ENCODE assay signal across 14 cellular contexts in genomic region chr6:66992660-66993059, GRCh38.
DNase-seq lines count a peak whose midpoint lies in the region; ATAC-seq and TF ChIP-seq lines count a peak whose summit lies in the region.
"Had no signal": no experiment of that assay in that cellular context is flagged by ENCODE, and none has a peak within 500 bp of the region (broad histone marks: within the 10 kb centered on the region; RNA-seq: fewer than 3 reads in every experiment).

No MANE protein-coding gene starts in this region.

- DNase-seq in right cardiac atrium = no peak
- DNase-seq in left ventricle myocardium superior = no peak
- peak; percentile 66 for DNase-seq in MM.1S
- DNase-seq in NAMALWA (ENCODE audit: low spot score) = no peak
- no peak for DNase-seq in dedifferentiated amniotic fluid mesenchymal stem cell (ENCODE audit: extremely low spot score)
- DNase-seq: 8988T; BE2C; CD4-positive, alpha-beta memory T cell; DMS79; HCEC 1CT; IMR-90 had no signal

- ATAC-seq in right cardiac atrium = no peak
- no peak for ATAC-seq in left ventricle myocardium superior
- ATAC-seq in HG02610 (IDR thresholded peaks at IDR 0.05; ENCODE audit: unreplicated experiment) = no peak

- TF ChIP-seq CTCF in MM.1S (IDR thresholded peaks at IDR 0.05; ENCODE audit: low read length) (no peak), SU-DHL-6 (IDR thresholded peaks at IDR 0.05; ENCODE audit: insufficient read depth, low read length, poor library complexity, severe bottlenecking) (no peak)

- H3K79me2 ChIP-seq in MM.1S (ENCODE audit: low read length) = no peaks in the 10 kb centered on the region
- H3K79me2 ChIP-seq in SU-DHL-6 (ENCODE audit: insufficient read depth, low read length) = no peaks in the 10 kb centered on the region

- WGBS in right cardiac atrium = 60% methylated on average over 4 of the region's 4 CpGs

- H4K20me1 ChIP-seq in MM.1S (ENCODE audit: insufficient read depth, low read length) (no peaks in the 10 kb centered on the region), SU-DHL-6 (ENCODE audit: low read depth, low read length) (no peaks in the 10 kb centered on the region)

- intact Hi-C loops in right cardiac atrium (cut with DNase I) = no loop called here
- intact Hi-C loops in left ventricle myocardium superior (cut with micrococcal nuclease) = no loop called here

- no peaks in the 10 kb centered on the region for H3K4me1 ChIP-seq in right cardiac atrium (ENCODE audit: control insufficient read depth, insufficient read depth, low read length)
- peaks cover 17% of the 10 kb centered on the region for H3K4me1 ChIP-seq in MM.1S (ENCODE audit: low read length)
- H3K4me1 ChIP-seq: BE2C had no signal

- H3K36me3 ChIP-seq in MM.1S (replicated peaks; ENCODE audit: insufficient read depth, low read length) (no peaks in the 10 kb centered on the region), SU-DHL-6 (ENCODE audit: low read length) (no peaks in the 10 kb centered on the region)
- H3K36me3 ChIP-seq: BE2C had no signal

- H2AFZ ChIP-seq in MM.1S (ENCODE audit: low read length) = peak overlapping the region; percentile 66; the same call in 1 of the 2 replicates
- H2AFZ ChIP-seq in SU-DHL-6 (ENCODE audit: low read depth, low read length, severe bottlenecking) = peak overlapping the region; percentile 1

- peak overlapping the region; percentile 11; the same call in 1 of the 2 replicates for H3K9ac ChIP-seq in MM.1S (ENCODE audit: low read length)
- no peak overlapping the region for H3K9ac ChIP-seq in SU-DHL-6 (ENCODE audit: low read length)

- no peaks in the 10 kb centered on the region for H3K27me3 ChIP-seq in right cardiac atrium (ENCODE audit: control insufficient read depth, insufficient read depth)
- no peaks in the 10 kb centered on the region for H3K27me3 ChIP-seq in MM.1S (replicated peaks; ENCODE audit: insufficient read depth, low read length)
- no peaks in the 10 kb centered on the region for H3K27me3 ChIP-seq in SU-DHL-6 (ENCODE audit: low read length)
- H3K27me3 ChIP-seq: BE2C had no signal

- H3K9me2 ChIP-seq in MM.1S (replicated peaks; ENCODE audit: insufficient read depth, low read length) = no peaks in the 10 kb centered on the region
- H3K9me2 ChIP-seq in SU-DHL-6 (replicated peaks; ENCODE audit: insufficient read depth, low read length) = no peaks in the 10 kb centered on the region

- H3K27ac ChIP-seq in right cardiac atrium (ENCODE audit: low read length) (no peak overlapping the region), MM.1S (ENCODE audit: low read length) (peak overlapping the region; percentile 51; the same call in 1 of the 2 replicates), SU-DHL-6 (ENCODE audit: low read depth, low read length) (no peak overlapping the region)
- H3K27ac ChIP-seq: C4-2B had no signal

- peaks cover 2% of the 10 kb centered on the region for H3K9me3 ChIP-seq in right cardiac atrium (ENCODE audit: control insufficient read depth, low read length)
- no peaks in the 10 kb centered on the region for H3K9me3 ChIP-seq in MM.1S (replicated peaks; ENCODE audit: insufficient read depth, low read length)
- no peaks in the 10 kb centered on the region for H3K9me3 ChIP-seq in SU-DHL-6 (ENCODE audit: insufficient read depth, low read length)

- H3K4me2 ChIP-seq in MM.1S (ENCODE audit: low read depth, low read length) (peak overlapping the region; percentile 54), SU-DHL-6 (ENCODE audit: low read depth, low read length, poor library complexity, severe bottlenecking) (peak overlapping the region; percentile 37)

- H3K4me3 ChIP-seq in right cardiac atrium (ENCODE audit: low read length) (peak overlapping the region; percentile 9), MM.1S (ENCODE audit: low read length) (peak overlapping the region; percentile 46), SU-DHL-6 (ENCODE audit: insufficient read depth, low read length, poor library complexity, severe bottlenecking) (no peak overlapping the region)

- H3F3A ChIP-seq in MM.1S (ENCODE audit: insufficient read depth, low read length) (peaks cover 12% of the 10 kb centered on the region), SU-DHL-6 (ENCODE audit: insufficient read depth) (no peaks in the 10 kb centered on the region)
